ENCODE assay signal across 12 cellular contexts in genomic region chr2:46174559-46175170, GRCh38.
"Had no signal": no experiment of that assay in that cellular context is flagged by ENCODE, and none has a peak within 500 bp of the region (broad histone marks: within the 10 kb centered on the region; RNA-seq: fewer than 3 reads in every experiment).

No MANE protein-coding gene starts in this region.

- H3K27me3 Mint-ChIP-seq: activated naive CD4-positive, alpha-beta T cell treated with anti-CD3 and anti-CD28 coated beads, Interleukin-2, amount 10 ng/mL, durations not matched to agents 7 days and 5 days; brain had no signal

- H3K9me3 ChIP-seq: left lung, SJCRH30, thyroid gland had no signal

- H3K27me3 ChIP-seq: left lung, SJCRH30, thyroid gland had no signal

- H3K4me3 ChIP-seq: left lung, SJCRH30, thyroid gland had no signal

- H3K36me3 Mint-ChIP-seq: activated naive CD4-positive, alpha-beta T cell treated with anti-CD3 and anti-CD28 coated beads, Interleukin-2, amount 10 ng/mL, durations not matched to agents 7 days and 5 days; brain had no signal

- H3K4me3 Mint-ChIP-seq: activated CD8-positive, alpha-beta T cell treated with anti-CD3 and anti-CD28 coated beads, Interleukin-2, amount 10 ng/mL, durations not matched to agents 7 days and 5 days; activated naive CD4-positive, alpha-beta T cell treated with anti-CD3 and anti-CD28 coated beads, Interleukin-2, amount 10 ng/mL, durations not matched to agents 7 days and 5 days; brain; endodermal cell had no signal

- H3K27ac ChIP-seq: left lung, SJCRH30, thyroid gland had no signal

- H3K36me3 ChIP-seq: left lung, thyroid gland had no signal

- H3K9me3 Mint-ChIP-seq: activated naive CD4-positive, alpha-beta T cell treated with anti-CD3 and anti-CD28 coated beads, Interleukin-2, amount 10 ng/mL, durations not matched to agents 7 days and 5 days; activated T-helper 2 cell treated with anti-CD3 and anti-CD28 coated beads, Interferon-gamma antibody, Interleukin-2, Interleukin-4, amounts not matched to agents 10 μg/mL and 5 μg/mL and 100 μg/mL, durations not matched to agents 14 hours and 24 hours and 36 hours; brain; endodermal cell had no signal

- H3K27ac Mint-ChIP-seq: activated CD8-positive, alpha-beta T cell treated with anti-CD3 and anti-CD28 coated beads, Interleukin-2, amount 10 ng/mL, durations not matched to agents 7 days and 5 days; activated naive CD4-positive, alpha-beta T cell treated with anti-CD3 and anti-CD28 coated beads, Interleukin-2, amount 10 ng/mL, durations not matched to agents 7 days and 5 days; activated T-helper 2 cell treated with anti-CD3 and anti-CD28 coated beads, Interferon-gamma antibody, Interleukin-2, Interleukin-4, amounts not matched to agents 10 μg/mL and 5 μg/mL and 100 μg/mL, durations not matched to agents 14 hours and 24 hours and 36 hours; brain; endodermal cell had no signal

- DNase-seq: activated CD8-positive, alpha-beta T cell treated with anti-CD3 and anti-CD28 coated beads, Interleukin-2, amount 10 ng/mL, durations not matched to agents 7 days and 5 days; activated naive CD4-positive, alpha-beta T cell treated with anti-CD3 and anti-CD28 coated beads, Interleukin-2, amount 10 ng/mL, durations not matched to agents 7 days and 5 days; cerebellar nuclear complex; dermis blood vessel endothelial cell; endodermal cell; left lung; mesendoderm; SJCRH30; T1000; thyroid gland had no signal
